ENCODE assay signal across 1 cellular context in the genomic region with DNA sequence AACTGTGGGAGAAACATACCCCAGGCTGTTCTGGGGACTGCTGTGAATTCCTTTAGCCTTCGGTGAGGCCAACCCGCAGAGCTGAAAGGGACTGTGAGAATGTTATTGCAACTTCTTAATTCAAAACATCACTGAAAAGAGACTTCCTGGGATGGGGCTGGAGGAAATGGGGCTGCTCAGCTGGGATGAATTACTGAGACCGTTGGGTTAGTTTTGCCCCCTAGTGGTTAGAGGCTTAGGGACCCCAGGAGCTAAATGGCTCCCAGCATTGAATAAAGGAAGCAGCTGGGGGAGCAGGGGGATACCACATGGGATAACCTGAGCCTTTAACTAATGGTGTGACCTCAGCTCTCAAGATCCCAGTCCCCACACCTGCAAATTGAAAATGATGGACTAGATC.
TF ChIP-seq lines count a peak whose summit lies in the region.

No MANE protein-coding gene starts in this region.

TF ChIP-seq in GM23338, 12 proteins besides CTCF, POLR2A, EP300 and RAD21 (continued from another document):
- TF ChIP-seq REST (IDR thresholded peaks at IDR 0.05; ENCODE audit: unreplicated experiment) (no peak), NANOG (IDR thresholded peaks at IDR 0.05; ENCODE audit: borderline replicate concordance) (no peak), EZH2 (IDR thresholded peaks at IDR 0.05; ENCODE audit: low read depth, unreplicated experiment) (no peak), EZH2phosphoT487 (IDR thresholded peaks at IDR 0.05; ENCODE audit: unreplicated experiment) (no peak), CREB1 (CRISPR knock-in tag; IDR thresholded peaks at IDR 0.05; ENCODE audit: low read depth) (no peak), ZNF462 (CRISPR knock-in tag; IDR thresholded peaks at IDR 0.05) (no peak)
